In genomic region chr13:111313911-111314425, GRCh38 we compare ENCODE assay signal across 17 cellular contexts. TPM values are rescaled to one million over a fixed set of nuclear protein-coding genes. Genes with fewer than 3 reads are reported as not detected.
DNase-seq lines count a peak whose midpoint lies in the region; ATAC-seq and TF ChIP-seq lines count a peak whose summit lies in the region.
"Had no signal": no experiment of that assay in that cellular context is flagged by ENCODE, and none has a peak within 500 bp of the region (broad histone marks: within the 10 kb centered on the region; RNA-seq: fewer than 3 reads in every experiment).

No MANE protein-coding gene starts in this region.

- H3K9ac ChIP-seq in IMR-90 (ENCODE audit: low read depth, low read length), result no peak overlapping the region

- H2BK120ac ChIP-seq in IMR-90 (ENCODE audit: low read depth, low read length), result no peak overlapping the region

- H2AFZ ChIP-seq in IMR-90 (replicated peaks; ENCODE audit: low read length, poor library complexity), result no peak overlapping the region

- H2AK9ac ChIP-seq in IMR-90 (replicated peaks; ENCODE audit: low read depth, low read length, poor library complexity), result peak overlapping the region; percentile 44

- H4K8ac ChIP-seq in IMR-90 (ENCODE audit: low read depth in 2 of 2, low read length in 2 of 2), result no peak overlapping the region

- H3K79me1 ChIP-seq in IMR-90 (ENCODE audit: low read depth in 1 of 2, low read length in 2 of 2), result peaks cover 12 to 18% of the 10 kb centered on the region in 2 experiments; a peak in 3 of 4 replicates

- TF ChIP-seq POLR2A in IMR-90 (IDR thresholded peaks at IDR 0.05; ENCODE audit: low read depth, low read length), result no peak

- POLR2A ChIA-PET in IMR-90 (lab: Charles Lee; ENCODE audit: unreplicated experiment), result no interaction called here

- ATAC-seq in IMR-90 (ENCODE audit: low read depth), result no peak
- ATAC-seq: CD8-positive, alpha-beta T cell had no signal

- H3K56ac ChIP-seq in IMR-90 (ENCODE audit: extremely low read depth, insufficient read depth, low read length), result no peak overlapping the region

- no peak for TF ChIP-seq CTCF in IMR-90 (conservative IDR thresholded peaks at IDR 0.05; ENCODE audit: low read depth, low read length)
- no peak for TF ChIP-seq CTCF in glutamatergic neuron (IDR thresholded peaks at IDR 0.05; ENCODE audit: partially characterized antibody, unreplicated experiment)
- TF ChIP-seq CTCF in progenitor cell of endocrine pancreas (IDR thresholded peaks at IDR 0.05; ENCODE audit: unreplicated experiment), result no peak

- no peak overlapping the region for H3K4me3 ChIP-seq in IMR-90 (ENCODE audit: insufficient read depth, low read depth, low read length)
- H3K4me3 ChIP-seq: HAP-1 had no signal

- H3K27me3 Mint-ChIP-seq in activated T-cell treated with anti-CD3 and anti-CD28 coated beads, Interleukin-2, amount 50 U/mL, for 24 hours, result no peaks in the 10 kb centered on the region
- peaks cover 8% of the 10 kb centered on the region for H3K27me3 Mint-ChIP-seq in glutamatergic neuron (ENCODE audit: unreplicated experiment)
- no peaks in the 10 kb centered on the region for H3K27me3 Mint-ChIP-seq in progenitor cell of endocrine pancreas

- no peak overlapping the region for H4K5ac ChIP-seq in IMR-90 (ENCODE audit: low read depth, low read length)

- no peak overlapping the region for H3K23ac ChIP-seq in IMR-90 (ENCODE audit: low read depth, low read length)

- intact Hi-C loops in IMR-90 (cut with micrococcal nuclease), result no loop called here

- H3K27ac Mint-ChIP-seq in activated T-cell treated with anti-CD3 and anti-CD28 coated beads, Interleukin-2, amount 50 U/mL, for 24 hours, result peak overlapping the region; percentile 57
- H3K27ac Mint-ChIP-seq in glutamatergic neuron (ENCODE audit: unreplicated experiment) (peak overlapping the region; percentile 48), progenitor cell of endocrine pancreas (peak overlapping the region; percentile 42)
- H3K27ac Mint-ChIP-seq: CD14-positive monocyte; CD8-positive, alpha-beta T cell had no signal

- H3K36me3 ChIP-seq in IMR-90 (ENCODE audit: control insufficient read depth, insufficient read depth, low read length), result peaks cover 5% of the 10 kb centered on the region; the same call in 1 of the 2 replicates
- H3K36me3 ChIP-seq: HAP-1 had no signal

- no peaks in the 10 kb centered on the region for H3K9me1 ChIP-seq in IMR-90 (ENCODE audit: insufficient read depth, low read length)

- H3K4me1 ChIP-seq in IMR-90 (ENCODE audit: control insufficient read depth, insufficient read depth, low read length), result peaks cover 4% of the 10 kb centered on the region; the same call in 1 of the 2 replicates
- H3K4me1 ChIP-seq: HAP-1 had no signal

- BruUV-seq in IMR-90 (replicated peaks; lab: Mats Ljungman, UMichigan), result no TSS peak

- peaks cover 11% of the 10 kb centered on the region for H3K9me3 ChIP-seq in IMR-90 (ENCODE audit: control insufficient read depth, insufficient read depth, low read length)
- H3K9me3 ChIP-seq: HAP-1 had no signal

- TF ChIP-seq RAD21 in IMR-90 (IDR thresholded peaks at IDR 0.05; ENCODE audit: low read length), result no peak

- H3K27ac ChIP-seq in IMR-90 (ENCODE audit: insufficient read depth, low read length), result no peak overlapping the region
- H3K27ac ChIP-seq: 22Rv1 had no signal

- 92% methylated on average over 7 of the region's 14 CpGs; no CpG with 5 or more reads in 1 of the 2 experiments for WGBS in IMR-90 (ENCODE audit: extremely low coverage in 2 of 2, insufficient read length in 1 of 2), 2 experiments

- H3K36me3 Mint-ChIP-seq in activated T-cell treated with anti-CD3 and anti-CD28 coated beads, Interleukin-2, amount 50 U/mL, for 24 hours (ENCODE audit: low read depth), result peaks cover 55% of the 10 kb centered on the region
- H3K36me3 Mint-ChIP-seq in glutamatergic neuron (ENCODE audit: unreplicated experiment), result peaks cover 37% of the 10 kb centered on the region
- peaks cover 39% of the 10 kb centered on the region for H3K36me3 Mint-ChIP-seq in progenitor cell of endocrine pancreas (ENCODE audit: insufficient read depth)

- no peak overlapping the region for H2BK5ac ChIP-seq in IMR-90 (ENCODE audit: low read depth, low read length, poor library complexity, severe bottlenecking)

- no peaks in the 10 kb centered on the region for H4K20me1 ChIP-seq in IMR-90 (ENCODE audit: insufficient read depth, low read length)

- no peak overlapping the region for H3K4me2 ChIP-seq in IMR-90 (ENCODE audit: low read depth, low read length)

- peaks cover 19% of the 10 kb centered on the region for H3K9me3 Mint-ChIP-seq in activated T-cell treated with anti-CD3 and anti-CD28 coated beads, Interleukin-2, amount 50 U/mL, for 24 hours
- peaks cover 21% of the 10 kb centered on the region for H3K9me3 Mint-ChIP-seq in glutamatergic neuron (ENCODE audit: unreplicated experiment)
- peaks cover 20% of the 10 kb centered on the region for H3K9me3 Mint-ChIP-seq in progenitor cell of endocrine pancreas (ENCODE audit: low read depth)

- H3K4me1 Mint-ChIP-seq in activated T-cell treated with anti-CD3 and anti-CD28 coated beads, Interleukin-2, amount 50 U/mL, for 24 hours (ENCODE audit: low read depth), result no peaks in the 10 kb centered on the region
- H3K4me1 Mint-ChIP-seq in glutamatergic neuron (ENCODE audit: low read depth, unreplicated experiment), result no peaks in the 10 kb centered on the region
- no peaks in the 10 kb centered on the region for H3K4me1 Mint-ChIP-seq in progenitor cell of endocrine pancreas (ENCODE audit: low read depth)
- H3K4me1 Mint-ChIP-seq: CD14-positive monocyte had no signal

- H3K18ac ChIP-seq in IMR-90 (ENCODE audit: low read depth, low read length), result no peak overlapping the region

- H3K14ac ChIP-seq in IMR-90 (replicated peaks; ENCODE audit: low read depth, low read length), result no peak overlapping the region

- H2AK5ac ChIP-seq in IMR-90 (ENCODE audit: low read depth, low read length), result no peak overlapping the region

- H3K27me3 ChIP-seq in IMR-90 (ENCODE audit: control insufficient read depth, insufficient read depth, low read length), result no peaks in the 10 kb centered on the region

- no peak overlapping the region for H3K4ac ChIP-seq in IMR-90 (ENCODE audit: low read depth, low read length)

- in situ Hi-C loops in IMR-90 (cut with MboI; ENCODE audit: low sequenced_read_pairs), result no loop called here

- dilution Hi-C loops in IMR-90 (cut with HindIII; ENCODE audit: low sequenced_read_pairs, unreplicated experiment), result no loop called here

- H2BK20ac ChIP-seq in IMR-90 (ENCODE audit: low read depth, low read length), result no peak overlapping the region

- no peak overlapping the region for H3K4me3 Mint-ChIP-seq in activated T-cell treated with anti-CD3 and anti-CD28 coated beads, Interleukin-2, amount 50 U/mL, for 24 hours
- no peak overlapping the region for H3K4me3 Mint-ChIP-seq in glutamatergic neuron (ENCODE audit: unreplicated experiment)
- H3K4me3 Mint-ChIP-seq in progenitor cell of endocrine pancreas (ENCODE audit: low read depth), result no peak overlapping the region
- H3K4me3 Mint-ChIP-seq: CD14-positive monocyte; CD8-positive, alpha-beta T cell had no signal

- DNase-seq in activated T-cell treated with anti-CD3 and anti-CD28 coated beads, Interleukin-2, amount 50 U/mL, for 24 hours, result no peak
- DNase-seq in activated T-cell treated with anti-CD3 and anti-CD28 coated beads for 4 hours (no peak), IMR-90 (no peak), glutamatergic neuron (no peak), progenitor cell of endocrine pancreas (ENCODE audit: low spot score, unreplicated experiment) (no peak), NCI-H2227 (lab: John Stamatoyannopoulos, UW; ENCODE audit: unreplicated experiment) (no peak), DMS79 (lab: John Stamatoyannopoulos, UW) (no peak)
- DNase-seq in stimulated activated CD4-positive, alpha-beta T cell treated with anti-CD3 and anti-CD28 coated beads, Interleukin-12 subunit alpha, Interleukin-12 subunit beta, amount 100 ng/mL, for 4 hours, result no peak
- DNase-seq: CD8-positive, alpha-beta T cell; COR-L47; DMS153; DND-41; GDM1 had no signal

- CTCF ChIA-PET in IMR-90 (lab: Yijun Ruan, JAX), result no interaction called here

- H4K91ac ChIP-seq in IMR-90 (ENCODE audit: insufficient read depth, low read depth, low read length), result no peak overlapping the region

- H2BK15ac ChIP-seq in IMR-90 (ENCODE audit: low read depth, low read length), result no peak overlapping the region

TF ChIP-seq in IMR-90, 13 proteins besides CTCF, POLR2A, EP300 and RAD21:
- no peak for TF ChIP-seq RFX5 (IDR thresholded peaks at IDR 0.05; ENCODE audit: low read depth, low read length)
TF ChIP-seq in IMR-90: peak in this region for 0.

RNA-seq across cellular contexts. Expression of gene TEX29, which starts 6.5 kb away (rescaled TPM):
- total RNA-seq in IMR-90 (2012; rRNA removed), result not detected in 2 replicates
- 0.29 and 0.46 TPM in 2 replicates for polyA plus RNA-seq in IMR-90 (2012; rRNA removed)
- 0.21 and 0.24 TPM in 2 replicates for polyA plus RNA-seq in IMR-90 (2012; cell fraction: cytosol; rRNA removed)
- 0.18 and 1.1 TPM in 2 replicates for polyA plus RNA-seq in IMR-90 (2012; cell fraction: nucleus; rRNA removed; ENCODE audit: low replicate concordance)
- total RNA-seq in glutamatergic neuron (ENCODE audit: unreplicated experiment), result 0.64 TPM
- 0.43 and 0.44 TPM in 2 replicates for total RNA-seq in progenitor cell of endocrine pancreas
- total RNA-seq: H1 had no signal
